ENCODE assay signal across 1 cellular context in the genomic region with DNA sequence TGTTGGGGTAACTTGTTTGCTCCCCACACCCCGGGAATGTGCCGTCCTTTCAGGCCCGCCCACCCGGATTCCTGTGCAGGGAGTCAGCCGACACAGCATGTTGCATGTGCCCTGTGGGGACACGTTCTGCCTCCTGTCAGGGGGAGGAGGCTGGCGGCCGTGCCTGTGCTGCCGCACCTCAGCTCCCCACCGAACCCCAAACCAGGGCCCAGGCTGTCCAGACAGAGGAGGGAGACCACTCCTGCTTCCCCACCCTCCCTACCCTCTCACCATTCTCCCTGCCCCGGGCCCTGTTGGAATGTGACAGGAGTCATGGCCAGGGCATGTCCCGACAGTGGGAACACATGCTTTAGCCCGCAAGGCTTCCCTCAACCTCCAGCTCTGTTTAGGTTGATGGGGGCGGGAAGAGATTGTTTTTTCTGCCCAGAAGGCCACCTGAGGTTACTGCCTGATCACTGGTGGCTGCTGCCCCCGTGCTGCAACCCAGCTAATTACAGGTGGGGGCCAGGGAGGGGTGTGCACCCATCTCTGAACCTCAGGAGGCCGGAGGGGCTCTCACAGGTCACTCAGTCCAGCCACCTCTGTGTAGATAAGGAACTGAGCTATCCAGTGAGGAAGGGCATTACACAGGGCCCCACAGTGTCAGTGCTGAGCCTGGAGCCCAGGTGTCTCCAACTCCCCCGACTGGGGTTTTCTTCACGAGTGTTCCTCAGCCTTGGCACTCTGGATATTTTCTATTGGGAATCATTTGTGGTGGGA.
TF ChIP-seq lines count a peak whose summit lies in the region.

No MANE protein-coding gene starts in this region.

TF ChIP-seq in HepG2, 621 proteins besides CTCF, POLR2A, EP300 and RAD21 (continued from another document and continues in another):
- TF ChIP-seq IRF1 (CRISPR knock-in tag; IDR thresholded peaks at IDR 0.05; ENCODE audit: low read depth) (no peak), ZNF335 (CRISPR knock-in tag; IDR thresholded peaks at IDR 0.05) (0 out of 2 replicates have a peak, but pooled peaks have one; percentile 13), ZNF614 (CRISPR knock-in tag; IDR thresholded peaks at IDR 0.05; ENCODE audit: borderline replicate concordance) (0 out of 2 replicates have a peak, but pooled peaks have one; percentile 11), SIN3B (IDR thresholded peaks at IDR 0.05; ENCODE audit: low read length) (no peak), BCLAF1 (IDR thresholded peaks at IDR 0.05) (no peak), ZNF644 (CRISPR knock-in tag; IDR thresholded peaks at IDR 0.05; ENCODE audit: low read depth) (no peak), HMGXB4 (CRISPR knock-in tag; IDR thresholded peaks at IDR 0.05; ENCODE audit: borderline replicate concordance in 1 of 2, low read depth in 1 of 2) (peak; percentile 58 to 89; a peak in 3 of 4 replicates), MAFK (conservative IDR thresholded peaks at IDR 0.05 in 1 of 2, IDR thresholded peaks at IDR 0.05 in 1 of 2; ENCODE audit: low read length in 2 of 2) (no peak), DMAP1 (CRISPR knock-in tag; IDR thresholded peaks at IDR 0.05) (no peak), ZBTB7B (CRISPR knock-in tag; IDR thresholded peaks at IDR 0.05) (peak; percentile 76; the same call in 1 of the 2 replicates), MAZ (IDR thresholded peaks at IDR 0.05; ENCODE audit: borderline replicate concordance, low read depth, low read length) (peak; percentile 100), MAZ (CRISPR knock-in tag; IDR thresholded peaks at IDR 0.05; ENCODE audit: low read depth) (peak; percentile 93), ZNF598 (CRISPR knock-in tag; IDR thresholded peaks at IDR 0.05; ENCODE audit: borderline replicate concordance) (no peak), ZNF703 (CRISPR knock-in tag; IDR thresholded peaks at IDR 0.05; ENCODE audit: borderline replicate concordance) (no peak), REL (CRISPR knock-in tag; conservative IDR thresholded peaks at IDR 0.05) (no peak), NFE2L2 (IDR thresholded peaks at IDR 0.05; ENCODE audit: low read length) (no peak), NFKB2 (CRISPR knock-in tag; IDR thresholded peaks at IDR 0.05; ENCODE audit: borderline replicate concordance) (no peak; the same call in 1 of the 2 replicates), E2F1 (CRISPR knock-in tag; IDR thresholded peaks at IDR 0.05) (no peak; the same call in 1 of the 2 replicates), CEBPZ (IDR thresholded peaks at IDR 0.05; ENCODE audit: low read length) (no peak), U2AF2 (IDR thresholded peaks at IDR 0.05; ENCODE audit: low read depth, low read length) (no peak), FOXC1 (CRISPR knock-in tag; IDR thresholded peaks at IDR 0.05; ENCODE audit: borderline replicate concordance) (peak; percentile 63; the same call in 1 of the 2 replicates)
- TF ChIP-seq, protein P1, sequence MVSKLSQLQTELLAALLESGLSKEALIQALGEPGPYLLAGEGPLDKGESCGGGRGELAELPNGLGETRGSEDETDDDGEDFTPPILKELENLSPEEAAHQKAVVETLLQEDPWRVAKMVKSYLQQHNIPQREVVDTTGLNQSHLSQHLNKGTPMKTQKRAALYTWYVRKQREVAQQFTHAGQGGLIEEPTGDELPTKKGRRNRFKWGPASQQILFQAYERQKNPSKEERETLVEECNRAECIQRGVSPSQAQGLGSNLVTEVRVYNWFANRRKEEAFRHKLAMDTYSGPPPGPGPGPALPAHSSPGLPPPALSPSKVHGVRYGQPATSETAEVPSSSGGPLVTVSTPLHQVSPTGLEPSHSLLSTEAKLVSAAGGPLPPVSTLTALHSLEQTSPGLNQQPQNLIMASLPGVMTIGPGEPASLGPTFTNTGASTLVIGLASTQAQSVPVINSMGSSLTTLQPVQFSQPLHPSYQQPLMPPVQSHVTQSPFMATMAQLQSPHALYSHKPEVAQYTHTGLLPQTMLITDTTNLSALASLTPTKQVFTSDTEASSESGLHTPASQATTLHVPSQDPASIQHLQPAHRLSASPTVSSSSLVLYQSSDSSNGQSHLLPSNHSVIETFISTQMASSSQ (IDR thresholded peaks at IDR 0.05; ENCODE audit: low read depth), result no peak
- TF ChIP-seq, protein P1 (CRISPR knock-in tag; IDR thresholded peaks at IDR 0.05; ENCODE audit: borderline replicate concordance), result no peak
- TF ChIP-seq, protein P2, sequence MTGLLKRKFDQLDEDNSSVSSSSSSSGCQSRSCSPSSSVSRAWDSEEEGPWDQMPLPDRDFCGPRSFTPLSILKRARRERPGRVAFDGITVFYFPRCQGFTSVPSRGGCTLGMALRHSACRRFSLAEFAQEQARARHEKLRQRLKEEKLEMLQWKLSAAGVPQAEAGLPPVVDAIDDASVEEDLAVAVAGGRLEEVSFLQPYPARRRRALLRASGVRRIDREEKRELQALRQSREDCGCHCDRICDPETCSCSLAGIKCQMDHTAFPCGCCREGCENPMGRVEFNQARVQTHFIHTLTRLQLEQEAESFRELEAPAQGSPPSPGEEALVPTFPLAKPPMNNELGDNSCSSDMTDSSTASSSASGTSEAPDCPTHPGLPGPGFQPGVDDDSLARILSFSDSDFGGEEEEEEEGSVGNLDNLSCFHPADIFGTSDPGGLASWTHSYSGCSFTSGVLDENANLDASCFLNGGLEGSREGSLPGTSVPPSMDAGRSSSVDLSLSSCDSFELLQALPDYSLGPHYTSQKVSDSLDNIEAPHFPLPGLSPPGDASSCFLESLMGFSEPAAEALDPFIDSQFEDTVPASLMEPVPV (CRISPR knock-in tag; IDR thresholded peaks at IDR 0.05), result no peak
- TF ChIP-seq, protein P3, sequence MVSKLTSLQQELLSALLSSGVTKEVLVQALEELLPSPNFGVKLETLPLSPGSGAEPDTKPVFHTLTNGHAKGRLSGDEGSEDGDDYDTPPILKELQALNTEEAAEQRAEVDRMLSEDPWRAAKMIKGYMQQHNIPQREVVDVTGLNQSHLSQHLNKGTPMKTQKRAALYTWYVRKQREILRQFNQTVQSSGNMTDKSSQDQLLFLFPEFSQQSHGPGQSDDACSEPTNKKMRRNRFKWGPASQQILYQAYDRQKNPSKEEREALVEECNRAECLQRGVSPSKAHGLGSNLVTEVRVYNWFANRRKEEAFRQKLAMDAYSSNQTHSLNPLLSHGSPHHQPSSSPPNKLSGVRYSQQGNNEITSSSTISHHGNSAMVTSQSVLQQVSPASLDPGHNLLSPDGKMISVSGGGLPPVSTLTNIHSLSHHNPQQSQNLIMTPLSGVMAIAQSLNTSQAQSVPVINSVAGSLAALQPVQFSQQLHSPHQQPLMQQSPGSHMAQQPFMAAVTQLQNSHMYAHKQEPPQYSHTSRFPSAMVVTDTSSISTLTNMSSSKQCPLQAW (CRISPR knock-in tag; IDR thresholded peaks at IDR 0.05), result no peak
- TF ChIP-seq, protein P4, sequence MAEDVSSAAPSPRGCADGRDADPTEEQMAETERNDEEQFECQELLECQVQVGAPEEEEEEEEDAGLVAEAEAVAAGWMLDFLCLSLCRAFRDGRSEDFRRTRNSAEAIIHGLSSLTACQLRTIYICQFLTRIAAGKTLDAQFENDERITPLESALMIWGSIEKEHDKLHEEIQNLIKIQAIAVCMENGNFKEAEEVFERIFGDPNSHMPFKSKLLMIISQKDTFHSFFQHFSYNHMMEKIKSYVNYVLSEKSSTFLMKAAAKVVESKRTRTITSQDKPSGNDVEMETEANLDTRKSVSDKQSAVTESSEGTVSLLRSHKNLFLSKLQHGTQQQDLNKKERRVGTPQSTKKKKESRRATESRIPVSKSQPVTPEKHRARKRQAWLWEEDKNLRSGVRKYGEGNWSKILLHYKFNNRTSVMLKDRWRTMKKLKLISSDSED (CRISPR knock-in tag; IDR thresholded peaks at IDR 0.05), result no peak
- TF ChIP-seq, protein P5, sequence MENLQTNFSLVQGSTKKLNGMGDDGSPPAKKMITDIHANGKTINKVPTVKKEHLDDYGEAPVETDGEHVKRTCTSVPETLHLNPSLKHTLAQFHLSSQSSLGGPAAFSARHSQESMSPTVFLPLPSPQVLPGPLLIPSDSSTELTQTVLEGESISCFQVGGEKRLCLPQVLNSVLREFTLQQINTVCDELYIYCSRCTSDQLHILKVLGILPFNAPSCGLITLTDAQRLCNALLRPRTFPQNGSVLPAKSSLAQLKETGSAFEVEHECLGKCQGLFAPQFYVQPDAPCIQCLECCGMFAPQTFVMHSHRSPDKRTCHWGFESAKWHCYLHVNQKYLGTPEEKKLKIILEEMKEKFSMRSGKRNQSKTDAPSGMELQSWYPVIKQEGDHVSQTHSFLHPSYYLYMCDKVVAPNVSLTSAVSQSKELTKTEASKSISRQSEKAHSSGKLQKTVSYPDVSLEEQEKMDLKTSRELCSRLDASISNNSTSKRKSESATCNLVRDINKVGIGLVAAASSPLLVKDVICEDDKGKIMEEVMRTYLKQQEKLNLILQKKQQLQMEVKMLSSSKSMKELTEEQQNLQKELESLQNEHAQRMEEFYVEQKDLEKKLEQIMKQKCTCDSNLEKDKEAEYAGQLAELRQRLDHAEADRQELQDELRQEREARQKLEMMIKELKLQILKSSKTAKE (CRISPR knock-in tag; IDR thresholded peaks at IDR 0.05; ENCODE audit: borderline replicate concordance), result 0 out of 2 replicates have a peak, but pooled peaks have one; percentile 15
